ENCODE assay signal across 8 cellular contexts in genomic region chr3:46947981-46948791, GRCh38. TPM values are rescaled to one million over a fixed set of nuclear protein-coding genes. Genes with fewer than 3 reads are reported as not detected.
A peak's percentile ranks its signal among the peaks of the same experiment; 100 is the strongest.
DNase-seq lines count a peak whose midpoint lies in the region; ATAC-seq, FAIRE-seq and TF ChIP-seq lines count a peak whose summit lies in the region.

No MANE protein-coding gene starts in this region.

- H3K79me2 ChIP-seq in keratinocyte (ENCODE audit: control insufficient read depth, insufficient read depth, low read length) = peaks cover 66% of the 10 kb centered on the region

- ATAC-seq in GM21528 (IDR thresholded peaks at IDR 0.05; ENCODE audit: low FRiP score, unreplicated experiment) (no peak), GM21423 (IDR thresholded peaks at IDR 0.05; ENCODE audit: unreplicated experiment) (no peak), GM21786 (IDR thresholded peaks at IDR 0.05; ENCODE audit: unreplicated experiment) (no peak)

- peaks cover 84% of the 10 kb centered on the region for H3K4me1 Mint-ChIP-seq in activated naive CD4-positive, alpha-beta T cell treated with anti-CD3 and anti-CD28 coated beads, Interleukin-2, amount 10 ng/mL, durations not matched to agents 7 days and 5 days

- H3K9ac ChIP-seq in keratinocyte (ENCODE audit: control insufficient read depth, extremely low read depth, insufficient read depth, low read length) = peak overlapping the region; percentile 67

- H3K4me2 ChIP-seq in keratinocyte (ENCODE audit: control insufficient read depth, extremely low read depth, insufficient read depth, low read depth, low read length) = peak overlapping the region; percentile 67

- H3K9me3 ChIP-seq in SJCRH30 (replicated peaks) (no peaks in the 10 kb centered on the region), keratinocyte (ENCODE audit: control insufficient read depth, low read depth, low read length) (no peaks in the 10 kb centered on the region)

- TF ChIP-seq CTCF in keratinocyte (optimal IDR thresholded peaks at IDR 0.05 in 1 of 3, IDR thresholded peaks at IDR 0.05 in 1 of 3, conservative IDR thresholded peaks at IDR 0.05 in 1 of 3; ENCODE audit: extremely low read depth in 1 of 3, insufficient read depth in 2 of 3, low read length in 3 of 3) = no peak

- no peaks in the 10 kb centered on the region for H3K27me3 Mint-ChIP-seq in activated naive CD4-positive, alpha-beta T cell treated with anti-CD3 and anti-CD28 coated beads, Interleukin-2, amount 10 ng/mL, durations not matched to agents 7 days and 5 days

- DNase-seq in DMS53 treated with DMSO at 0.1 percent for 48 hours (lab: John Stamatoyannopoulos, UW; ENCODE audit: unreplicated experiment) (peak; percentile 47), SJCRH30 (peak; percentile 89 to 93), keratinocyte (ENCODE audit: low read depth, low spot score) (peak; percentile 86)
- DNase-seq in activated naive CD4-positive, alpha-beta T cell treated with anti-CD3 and anti-CD28 coated beads, Interleukin-2, amount 10 ng/mL, durations not matched to agents 7 days and 5 days = peak; percentile 74
- peak; percentile 32 to 48 (median 40) for DNase-seq in stimulated activated CD4-positive, alpha-beta T cell treated with anti-CD3 and anti-CD28 coated beads, TNF-alpha, amount 100 ng/mL, for 24 hours (ENCODE audit: low read depth in 3 of 3)

- H3K36me3 ChIP-seq in SJCRH30 (peaks cover 6% of the 10 kb centered on the region; the same call in 1 of the 2 replicates), keratinocyte (ENCODE audit: control insufficient read depth in 2 of 2, extremely low read depth in 1 of 2, insufficient read depth in 2 of 2, low read length in 2 of 2) (peaks cover 2 to 12% of the 10 kb centered on the region in 2 experiments)

- peak; percentile 80 for FAIRE-seq in keratinocyte (lab: Jason Lieb, UNC)

- dilution Hi-C loops in keratinocyte (cut with MboI; ENCODE audit: extremely low pct_ligation_motif_present, low sequenced_read_pairs) = no loop called here

- H3K27me3 ChIP-seq in SJCRH30 = no peaks in the 10 kb centered on the region
- H3K27me3 ChIP-seq in keratinocyte (ENCODE audit: control insufficient read depth, extremely low read depth, insufficient read depth, low read length) = no peaks in the 10 kb centered on the region

- peaks cover 45% of the 10 kb centered on the region for H3K36me3 Mint-ChIP-seq in activated naive CD4-positive, alpha-beta T cell treated with anti-CD3 and anti-CD28 coated beads, Interleukin-2, amount 10 ng/mL, durations not matched to agents 7 days and 5 days

- CTCF ChIA-PET in activated naive CD4-positive, alpha-beta T cell treated with anti-CD3 and anti-CD28 coated beads, Interleukin-2, amount 10 ng/mL, durations not matched to agents 7 days and 5 days (lab: Charles Lee) = interaction anchor here (0.6 to 1.8 kb wide), 6 partner anchors 10 to 45 kb away, joined by 3 to 5 read pairs (median 3); no protein-coding TSS in a partner anchor

- H3K4me3 ChIP-seq in SJCRH30 (no peak overlapping the region), keratinocyte (ENCODE audit: control insufficient read depth in 2 of 3, extremely low read depth in 1 of 3, insufficient read depth in 2 of 3, low read depth in 1 of 3, low read length in 3 of 3) (no peak overlapping the region)

- H3K9me3 Mint-ChIP-seq in activated naive CD4-positive, alpha-beta T cell treated with anti-CD3 and anti-CD28 coated beads, Interleukin-2, amount 10 ng/mL, durations not matched to agents 7 days and 5 days = no peaks in the 10 kb centered on the region

- H3K27ac ChIP-seq in SJCRH30 = peak overlapping the region; percentile 63
- H3K27ac ChIP-seq in keratinocyte (ENCODE audit: control insufficient read depth, insufficient read depth, low read length) = peak overlapping the region; percentile 95

- H3K9me1 ChIP-seq in keratinocyte (ENCODE audit: control insufficient read depth, extremely low read depth, insufficient read depth, low read length) = peaks cover 24% of the 10 kb centered on the region

- H3K4me1 ChIP-seq in SJCRH30 (peaks cover 39% of the 10 kb centered on the region), keratinocyte (ENCODE audit: control insufficient read depth, extremely low read depth, insufficient read depth, low read length) (peaks cover 67% of the 10 kb centered on the region)

- peak overlapping the region; percentile 61 for H3K4me3 Mint-ChIP-seq in activated naive CD4-positive, alpha-beta T cell treated with anti-CD3 and anti-CD28 coated beads, Interleukin-2, amount 10 ng/mL, durations not matched to agents 7 days and 5 days

- peaks cover 25% of the 10 kb centered on the region for H4K20me1 ChIP-seq in keratinocyte (ENCODE audit: control insufficient read depth, extremely low read depth, insufficient read depth, low read length)

- H3K27ac Mint-ChIP-seq in activated naive CD4-positive, alpha-beta T cell treated with anti-CD3 and anti-CD28 coated beads, Interleukin-2, amount 10 ng/mL, durations not matched to agents 7 days and 5 days = peak overlapping the region; percentile 92

- H2AFZ ChIP-seq in keratinocyte (ENCODE audit: control insufficient read depth, low read length) = no peak overlapping the region

RNA-seq across cellular contexts. Expression of gene CCDC12, which starts 28.4 kb away (rescaled TPM):
- 30.1 and 37.8 TPM in 2 replicates for total RNA-seq in SJCRH30 (2014; rRNA removed; shearing (Covaris generic))
- 24.0 to 41.9 TPM (median 27.5 TPM) in 3 replicates for polyA plus RNA-seq in keratinocyte
- polyA plus RNA-seq in keratinocyte (2011; ENCODE audit: low read depth) = 31.5 TPM
- 16.8 and 27.1 TPM in 2 replicates for polyA plus RNA-seq in keratinocyte (2011; cell fraction: cytosol; rRNA removed)
- polyA plus RNA-seq in keratinocyte (2011; cell fraction: nucleus; rRNA removed) = 41.0 and 42.0 TPM in 2 replicates
- 34.8 and 39.2 TPM in 2 replicates for polyA plus RNA-seq in keratinocyte (2012; ENCODE audit: low replicate concordance)
- 17.9 to 28.4 TPM (median 25.3 TPM) in 3 replicates for polyA minus RNA-seq in keratinocyte
- polyA minus RNA-seq in keratinocyte (2011; cell fraction: cytosol; rRNA and poly(A)+ RNA removed) = 20.3 TPM
- polyA minus RNA-seq in keratinocyte (2011; cell fraction: nucleus; rRNA and poly(A)+ RNA removed) = 17.5 and 18.6 TPM in 2 replicates

RNA-seq across cellular contexts. Expression of gene NBEAL2, which starts 31.3 kb away (rescaled TPM):
- 0.28 and 0.95 TPM in 2 replicates for total RNA-seq in SJCRH30 (2014; rRNA removed; shearing (Covaris generic))
- polyA plus RNA-seq in keratinocyte = 22.8 to 48.7 TPM (median 28.7 TPM) in 3 replicates
- polyA plus RNA-seq in keratinocyte (2011; ENCODE audit: low read depth) = 192 TPM
- 7.7 and 12.7 TPM in 2 replicates for polyA plus RNA-seq in keratinocyte (2011; cell fraction: cytosol; rRNA removed)
- polyA plus RNA-seq in keratinocyte (2011; cell fraction: nucleus; rRNA removed) = 208 and 280 TPM in 2 replicates
- 36.1 and 107 TPM in 2 replicates for polyA plus RNA-seq in keratinocyte (2012; ENCODE audit: low replicate concordance)
- 53.4 to 109 TPM (median 55.2 TPM) in 3 replicates for polyA minus RNA-seq in keratinocyte
- polyA minus RNA-seq in keratinocyte (2011; cell fraction: cytosol; rRNA and poly(A)+ RNA removed) = 23.4 TPM
- polyA minus RNA-seq in keratinocyte (2011; cell fraction: nucleus; rRNA and poly(A)+ RNA removed) = 96.3 and 96.6 TPM in 2 replicates

Comparison
In these comparisons a context has a peak if more than half of its experiments do, and no peak if none do; other contexts are left out.
1. DNase-seq: peak in every context shown above with its lines; median percentile 91 in SJCRH30; 86 in keratinocyte; 74 in activated naive CD4-positive, alpha-beta T cell treated with anti-CD3 and anti-CD28 coated beads, Interleukin-2, amount 10 ng/mL, durations not matched to agents 7 days and 5 days; 47 in DMS53 treated with DMSO at 0.1 percent for 48 hours; 40 in stimulated activated CD4-positive, alpha-beta T cell treated with anti-CD3 and anti-CD28 coated beads, TNF-alpha, amount 100 ng/mL, for 24 hours.